Comparison of ENCODE assay signal across 16 cellular contexts in the genomic region with DNA sequence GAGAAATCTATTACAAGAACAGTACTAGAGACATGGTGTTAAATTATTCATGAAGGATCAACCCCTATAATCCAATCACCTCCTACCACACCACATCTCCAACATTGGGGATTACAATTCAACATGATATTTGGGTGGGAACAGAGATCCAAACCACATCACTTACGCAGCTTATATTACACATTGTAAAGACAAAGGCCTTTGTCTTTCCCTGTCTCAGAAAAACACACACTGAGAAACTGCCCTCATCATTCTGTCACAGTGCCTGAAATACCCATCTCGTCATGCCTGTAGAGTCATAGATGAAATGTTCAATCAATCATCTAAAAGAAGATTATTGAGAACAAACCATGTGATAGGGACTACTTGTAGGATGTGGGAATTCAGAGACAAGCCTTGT.
DNase-seq lines count a peak whose midpoint lies in the region; ATAC-seq, FAIRE-seq and TF ChIP-seq lines count a peak whose summit lies in the region.
"Had no signal": no experiment of that assay in that cellular context is flagged by ENCODE, and none has a peak within 500 bp of the region (broad histone marks: within the 10 kb centered on the region; RNA-seq: fewer than 3 reads in every experiment).

No MANE protein-coding gene starts in this region.

- H3K27ac Mint-ChIP-seq in osteocyte (ENCODE audit: unreplicated experiment) = no peak overlapping the region
- H3K27ac Mint-ChIP-seq: CD14-positive monocyte had no signal

- no peak for ATAC-seq in gastroesophageal sphincter
- no peak for ATAC-seq in GM19351 (IDR thresholded peaks at IDR 0.05; ENCODE audit: unreplicated experiment)

- DNase-seq in NCI-H82 (lab: John Stamatoyannopoulos, UW) = peak; percentile 2
- no peak for DNase-seq in NCI-H82 treated with DMSO at 0.1 percent for 48 hours (lab: John Stamatoyannopoulos, UW; ENCODE audit: unreplicated experiment)
- DNase-seq in mesenchymal stem cell = no peak
- DNase-seq in GM20000 (ENCODE audit: low spot score) = no peak
- DNase-seq in osteocyte (ENCODE audit: extremely low spot score, unreplicated experiment) = no peak
- DNase-seq: 8988T, DMS79 treated with DMSO at 0.1 percent for 48 hours, NCI-H1105, PC-9 had no signal

- FAIRE-seq in colon (lab: Jason Lieb, UNC) = peak; percentile 47
- FAIRE-seq: G401.6 had no signal

- no peaks in the 10 kb centered on the region for H3K4me1 Mint-ChIP-seq in osteocyte (ENCODE audit: unreplicated experiment)
- H3K4me1 Mint-ChIP-seq: CD14-positive monocyte had no signal

- H2BK12ac ChIP-seq in mesenchymal stem cell (ENCODE audit: low read length in 2 of 2) = no peak overlapping the region

- no peak overlapping the region for H3K14ac ChIP-seq in mesenchymal stem cell (ENCODE audit: low read length in 2 of 2)

- H3K4me3 Mint-ChIP-seq in osteocyte (ENCODE audit: unreplicated experiment) = no peak overlapping the region
- H3K4me3 Mint-ChIP-seq: CD14-positive monocyte had no signal

- no peak for TF ChIP-seq EP300 in gastroesophageal sphincter (IDR thresholded peaks at IDR 0.05)

- no peak overlapping the region for H3K4me2 ChIP-seq in mesenchymal stem cell (ENCODE audit: low read length, poor library complexity, severe bottlenecking)
- H3K4me2 ChIP-seq: PC-9 had no signal

- H3K36me3 Mint-ChIP-seq in osteocyte (ENCODE audit: unreplicated experiment) = no peaks in the 10 kb centered on the region
- H3K36me3 Mint-ChIP-seq: CD14-positive monocyte had no signal

- no peak overlapping the region for H4K8ac ChIP-seq in mesenchymal stem cell (ENCODE audit: low read length)

- TF ChIP-seq CTCF in gastroesophageal sphincter (IDR thresholded peaks at IDR 0.05) (no peak), GM20000 (IDR thresholded peaks at IDR 0.05; ENCODE audit: extremely low read depth, missing control alignments) (no peak), osteocyte (IDR thresholded peaks at IDR 0.05) (no peak)

- H3K4me1 ChIP-seq in mesenchymal stem cell (ENCODE audit: control insufficient read depth, insufficient read depth, low read depth, low read length) = no peaks in the 10 kb centered on the region
- no peaks in the 10 kb centered on the region for H3K4me1 ChIP-seq in gastroesophageal sphincter
- H3K4me1 ChIP-seq: HAP-1 had no signal

- no peak overlapping the region for H3K27ac ChIP-seq in mesenchymal stem cell (ENCODE audit: low read length, poor library complexity, severe bottlenecking)
- H3K27ac ChIP-seq in gastroesophageal sphincter = no peak overlapping the region
- H3K27ac ChIP-seq: PC-9, SJCRH30 had no signal

- H3K9me3 ChIP-seq in mesenchymal stem cell (ENCODE audit: control insufficient read depth, low read length) (no peaks in the 10 kb centered on the region), gastroesophageal sphincter (no peaks in the 10 kb centered on the region)
- H3K9me3 ChIP-seq: HAP-1, SJCRH30 had no signal

- no peak overlapping the region for H3K23ac ChIP-seq in mesenchymal stem cell (ENCODE audit: low read length in 2 of 2)

- no peak overlapping the region for H2BK120ac ChIP-seq in mesenchymal stem cell (ENCODE audit: low read depth, low read length)

- H3K27me3 Mint-ChIP-seq in osteocyte (ENCODE audit: unreplicated experiment) = no peaks in the 10 kb centered on the region

- H3K4ac ChIP-seq in mesenchymal stem cell (ENCODE audit: low read depth in 1 of 2, low read length in 2 of 2) = no peak overlapping the region

- no peak overlapping the region for H2BK15ac ChIP-seq in mesenchymal stem cell (ENCODE audit: low read depth, poor library complexity, severe bottlenecking)

- H3K18ac ChIP-seq in mesenchymal stem cell (ENCODE audit: low read depth in 1 of 2, low read length in 2 of 2) = no peak overlapping the region

- no peaks in the 10 kb centered on the region for H3K27me3 ChIP-seq in mesenchymal stem cell (ENCODE audit: control insufficient read depth in 1 of 2, insufficient read depth in 1 of 2, low read length in 2 of 2)
- H3K27me3 ChIP-seq in gastroesophageal sphincter = no peaks in the 10 kb centered on the region
- H3K27me3 ChIP-seq: SJCRH30 had no signal

- no peak overlapping the region for H4K91ac ChIP-seq in mesenchymal stem cell (ENCODE audit: low read length)

- no peak overlapping the region for H2AK5ac ChIP-seq in mesenchymal stem cell (ENCODE audit: low read length, severe bottlenecking)

- no peaks in the 10 kb centered on the region for H3K79me1 ChIP-seq in mesenchymal stem cell (replicated peaks; ENCODE audit: low read length, poor library complexity, severe bottlenecking)

- H3K4me3 ChIP-seq in mesenchymal stem cell (ENCODE audit: insufficient read depth in 1 of 2, low read depth in 1 of 2, low read length in 2 of 2) = no peak overlapping the region
- no peak overlapping the region for H3K4me3 ChIP-seq in gastroesophageal sphincter
- H3K4me3 ChIP-seq: HAP-1, PC-9, SJCRH30 had no signal

- no peak overlapping the region for H2AFZ ChIP-seq in mesenchymal stem cell (ENCODE audit: low read depth, low read length)
- H2AFZ ChIP-seq: PC-9 had no signal

- no peak overlapping the region for H2BK5ac ChIP-seq in mesenchymal stem cell (ENCODE audit: low read depth, low read length, poor library complexity, severe bottlenecking)

- H3K36me3 ChIP-seq in mesenchymal stem cell (ENCODE audit: control insufficient read depth in 1 of 2, insufficient read depth in 2 of 2, low read depth in 1 of 2, low read length in 2 of 2) = no peaks in the 10 kb centered on the region
- no peaks in the 10 kb centered on the region for H3K36me3 ChIP-seq in gastroesophageal sphincter
- H3K36me3 ChIP-seq: HAP-1, SJCRH30 had no signal

- TF ChIP-seq POLR2A in gastroesophageal sphincter (IDR thresholded peaks at IDR 0.05) = no peak

- H3K9ac ChIP-seq in mesenchymal stem cell (ENCODE audit: low read length) = peak overlapping the region; percentile 39

- 71% methylated on average over 1 of the region's 2 CpGs for WGBS in mesenchymal stem cell
- WGBS in gastroesophageal sphincter (ENCODE audit: low coverage in 1 of 2), 2 donors = 80% methylated on average over 2 of the region's 2 CpGs; no CpG with 5 or more reads in 1 of the 2 donors

- peaks cover 22% of the 10 kb centered on the region for H3K9me3 Mint-ChIP-seq in osteocyte (ENCODE audit: unreplicated experiment)
